Comparison of ENCODE assay signal across 8 cellular contexts in the genomic region with DNA sequence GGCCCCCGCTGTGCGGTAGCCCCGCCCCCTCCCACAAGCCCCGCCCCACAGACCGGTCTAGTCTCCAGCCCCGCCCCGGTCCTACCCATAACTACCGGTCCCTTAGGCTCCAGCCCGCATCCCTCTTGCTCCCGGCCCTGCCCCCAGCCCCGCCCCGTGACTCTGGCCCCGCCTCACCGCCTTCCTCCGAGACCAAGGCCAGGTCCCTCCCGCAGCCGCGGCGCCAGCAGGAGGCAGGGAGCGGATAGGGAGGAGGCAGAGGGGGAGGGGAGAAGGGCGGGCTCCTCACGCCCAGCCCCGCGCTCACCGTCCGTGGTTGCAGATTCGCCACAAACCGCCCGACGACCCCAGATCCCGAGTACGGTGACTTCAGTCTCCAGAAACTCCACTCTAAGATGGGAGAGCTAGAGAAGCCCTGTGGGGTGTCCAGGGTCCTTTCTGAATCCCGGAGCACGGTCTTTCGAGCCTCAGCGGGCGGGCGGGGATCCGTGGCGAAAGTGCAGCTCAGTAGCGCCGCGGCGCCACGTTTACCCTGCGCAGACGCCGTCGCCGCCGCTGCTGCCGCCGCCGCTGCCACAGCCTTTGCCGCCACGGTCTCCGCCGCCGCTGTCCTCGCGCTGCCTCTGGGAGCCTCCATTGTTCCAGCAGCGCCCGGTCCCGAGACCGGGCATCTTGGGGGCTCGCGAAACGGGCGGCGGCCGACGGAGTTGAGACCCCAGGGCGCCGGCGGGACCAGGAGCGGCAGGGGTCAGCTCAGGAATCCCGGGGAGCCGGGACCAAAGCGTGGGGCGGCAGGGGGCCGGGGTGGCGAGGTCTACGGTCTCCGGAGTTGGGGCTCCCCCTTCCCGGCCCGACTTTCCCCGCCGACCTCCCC. TPM values are rescaled to one million over a fixed set of nuclear protein-coding genes. Genes with fewer than 3 reads are reported as not detected.
A peak's percentile ranks its signal among the peaks of the same experiment; 100 is the strongest.
DNase-seq lines count a peak whose midpoint lies in the region; ATAC-seq and TF ChIP-seq lines count a peak whose summit lies in the region.

A gene with protein sequence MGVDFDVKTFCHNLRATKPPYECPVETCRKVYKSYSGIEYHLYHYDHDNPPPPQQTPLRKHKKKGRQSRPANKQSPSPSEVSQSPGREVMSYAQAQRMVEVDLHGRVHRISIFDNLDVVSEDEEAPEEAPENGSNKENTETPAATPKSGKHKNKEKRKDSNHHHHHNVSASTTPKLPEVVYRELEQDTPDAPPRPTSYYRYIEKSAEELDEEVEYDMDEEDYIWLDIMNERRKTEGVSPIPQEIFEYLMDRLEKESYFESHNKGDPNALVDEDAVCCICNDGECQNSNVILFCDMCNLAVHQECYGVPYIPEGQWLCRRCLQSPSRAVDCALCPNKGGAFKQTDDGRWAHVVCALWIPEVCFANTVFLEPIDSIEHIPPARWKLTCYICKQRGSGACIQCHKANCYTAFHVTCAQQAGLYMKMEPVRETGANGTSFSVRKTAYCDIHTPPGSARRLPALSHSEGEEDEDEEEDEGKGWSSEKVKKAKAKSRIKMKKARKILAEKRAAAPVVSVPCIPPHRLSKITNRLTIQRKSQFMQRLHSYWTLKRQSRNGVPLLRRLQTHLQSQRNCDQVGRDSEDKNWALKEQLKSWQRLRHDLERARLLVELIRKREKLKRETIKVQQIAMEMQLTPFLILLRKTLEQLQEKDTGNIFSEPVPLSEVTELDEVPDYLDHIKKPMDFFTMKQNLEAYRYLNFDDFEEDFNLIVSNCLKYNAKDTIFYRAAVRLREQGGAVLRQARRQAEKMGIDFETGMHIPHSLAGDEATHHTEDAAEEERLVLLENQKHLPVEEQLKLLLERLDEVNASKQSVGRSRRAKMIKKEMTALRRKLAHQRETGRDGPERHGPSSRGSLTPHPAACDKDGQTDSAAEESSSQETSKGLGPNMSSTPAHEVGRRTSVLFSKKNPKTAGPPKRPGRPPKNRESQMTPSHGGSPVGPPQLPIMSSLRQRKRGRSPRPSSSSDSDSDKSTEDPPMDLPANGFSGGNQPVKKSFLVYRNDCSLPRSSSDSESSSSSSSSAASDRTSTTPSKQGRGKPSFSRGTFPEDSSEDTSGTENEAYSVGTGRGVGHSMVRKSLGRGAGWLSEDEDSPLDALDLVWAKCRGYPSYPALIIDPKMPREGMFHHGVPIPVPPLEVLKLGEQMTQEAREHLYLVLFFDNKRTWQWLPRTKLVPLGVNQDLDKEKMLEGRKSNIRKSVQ (N-terminal part only) (plus strand): TSS at position 530 of the 874 bp plus-strand sequence. CDS start 2,406 bp downstream, outside the sequence.

- peak within 1 kb of the TSS; percentile 100 for H3K27ac Mint-ChIP-seq in progenitor cell of endocrine pancreas

- peaks cover 13% of the 10 kb centered on the region for H3K4me1 Mint-ChIP-seq in progenitor cell of endocrine pancreas (ENCODE audit: low read depth)

- peak within 1 kb of the TSS; percentile 96 for H3K4me3 Mint-ChIP-seq in progenitor cell of endocrine pancreas (ENCODE audit: low read depth)

- ATAC-seq in HG02870 (IDR thresholded peaks at IDR 0.05; ENCODE audit: unreplicated experiment) (peak; percentile 91), left cardiac atrium (peak; percentile 98 to 99)

- intact Hi-C loops in T-helper 1 cell treated with Interleukin-12 subunit alpha and Interleukin-12 subunit beta and Interleukin-4 antibody, amounts not matched to agents 30 ng/mL and 1 ng/mL, for 36 hours (cut with micrococcal nuclease): loop anchor here (1.0 to 10.0 kb wide), 19 partner anchors 19 to 1541 kb away; partner anchors contain the start of genes ATG7, BRK1, CRELD1 and EMC3
- intact Hi-C loops in left cardiac atrium (cut with DNase I): loop anchor here (2.0 to 10.0 kb wide), 3 partner anchors 17 to 227 kb away; partner anchors contain the start of gene OGG1 (in 1 of the 2)

- peaks cover 2% of the 10 kb centered on the region for H3K36me3 Mint-ChIP-seq in progenitor cell of endocrine pancreas (ENCODE audit: insufficient read depth)

- DNase-seq in GM13976 (ENCODE audit: low spot score): peak; percentile 100
- DNase-seq in NCI-H146 treated with DMSO at 0.1 percent for 48 hours (lab: John Stamatoyannopoulos, UW; ENCODE audit: unreplicated experiment): peak; percentile 80
- DNase-seq in amniotic epithelial cell (ENCODE audit: low read depth): peak; percentile 98
- DNase-seq in left cardiac atrium: peak; percentile 100
- DNase-seq in progenitor cell of endocrine pancreas (ENCODE audit: low spot score, unreplicated experiment): peak; percentile 98
- DNase-seq in ureter (ENCODE audit: low spot score): peak; percentile 100

- in situ Hi-C loops in GM13976 (cut with MboI; ENCODE audit: low sequenced_read_pairs, unreplicated experiment): no loop called here

- peaks cover 15% of the 10 kb centered on the region for H3K27me3 Mint-ChIP-seq in progenitor cell of endocrine pancreas

- no peaks in the 10 kb centered on the region for H3K9me3 Mint-ChIP-seq in progenitor cell of endocrine pancreas (ENCODE audit: low read depth)

- TF ChIP-seq CTCF in GM13976 (IDR thresholded peaks at IDR 0.05; ENCODE audit: borderline replicate concordance, control extremely low read depth, extremely low read depth, insufficient read depth, missing control alignments) (no peak), progenitor cell of endocrine pancreas (IDR thresholded peaks at IDR 0.05; ENCODE audit: unreplicated experiment) (no peak)

RNA-seq across cellular contexts. Expression of the gene that starts here (rescaled TPM):
- 41.3 and 51.1 TPM in 2 replicates for total RNA-seq in T-helper 1 cell treated with Interleukin-12 subunit alpha and Interleukin-12 subunit beta and Interleukin-4 antibody, amounts not matched to agents 30 ng/mL and 1 ng/mL, for 36 hours
- total RNA-seq in left cardiac atrium (10 to 100 TPM; 10.2 to 14.6 TPM), progenitor cell of endocrine pancreas (25.2 and 25.6 TPM in 2 replicates), ureter (18.6 TPM)

Comparison
In these comparisons a context has a peak if more than half of its experiments do, and no peak if none do; other contexts are left out.
1. Peak in every context shown above with its lines: DNase-seq and ATAC-seq.